In genomic region chr2:241302083-241302482, GRCh38 we compare ENCODE assay signal across 22 cellular contexts.
"Had no signal": no experiment of that assay in that cellular context is flagged by ENCODE, and none has a peak within 500 bp of the region (broad histone marks: within the 10 kb centered on the region; RNA-seq: fewer than 3 reads in every experiment).

No MANE protein-coding gene starts in this region.

- H3K27ac ChIP-seq: esophagus muscularis mucosa, gastrocnemius medialis, psoas muscle, suprapubic skin, tibial nerve had no signal

- DNase-seq: activated CD4-positive, alpha-beta T cell treated with anti-CD3 and anti-CD28 coated beads, Interleukin-2, amount 10 ng/mL, durations not matched to agents 7 days and 5 days; activated CD8-positive, alpha-beta memory T cell treated with anti-CD3 and anti-CD28 coated beads, Interleukin-2, amount 10 ng/mL, durations not matched to agents 7 days and 5 days; activated CD8-positive, alpha-beta T cell treated with anti-CD3 and anti-CD28 coated beads for 36 hours; activated effector memory CD4-positive, alpha-beta T cell treated with anti-CD3 and anti-CD28 coated beads, Interleukin-2, amount 50 U/mL, for 16 hours; activated naive CD4-positive, alpha-beta T cell treated with anti-CD3 and anti-CD28 coated beads, Interleukin-2, amount 10 ng/mL, durations not matched to agents 7 days and 5 days; activated T-cell treated with anti-CD3 and anti-CD28 coated beads for 4 hours; central memory CD4-positive, alpha-beta T cell; effector memory CD4-positive, alpha-beta T cell; gastrocnemius medialis; left colon; naive thymus-derived CD8-positive, alpha-beta T cell; pancreas; psoas muscle; stimulated activated CD4-positive, alpha-beta T cell treated with anti-CD3 and anti-CD28 coated beads, Interleukin-4, amount 100 ng/mL, for 24 hours; stimulated activated naive CD8-positive, alpha-beta T cell treated with anti-CD3 and anti-CD28 coated beads, Interleukin-15, amount 100 ng/mL, for 72 hours had no signal

- ATAC-seq: activated CD4-positive, CD25-positive, alpha-beta regulatory T cell treated with anti-CD3 and anti-CD28 coated beads, Interleukin-2, amount 50 U/mL, for 24 hours; activated CD8-positive, alpha-beta memory T cell treated with anti-CD3 and anti-CD28 coated beads, Interleukin-2, amount 10 ng/mL, durations not matched to agents 7 days and 5 days; activated CD8-positive, alpha-beta T cell treated with anti-CD3 and anti-CD28 coated beads for 36 hours; gastrocnemius medialis; left colon; naive thymus-derived CD8-positive, alpha-beta T cell; psoas muscle; stimulated activated naive CD8-positive, alpha-beta T cell treated with anti-CD3 and anti-CD28 coated beads, Interleukin-15, amount 100 ng/mL, for 72 hours had no signal

- H3K36me3 ChIP-seq: gastrocnemius medialis, pancreas, suprapubic skin had no signal

- H3K4me3 ChIP-seq: esophagus muscularis mucosa, gastrocnemius medialis, pancreas, psoas muscle, right atrium auricular region, suprapubic skin, tibial nerve had no signal

- FAIRE-seq: keratinocyte, pancreas, urothelium cell line had no signal

- H3K27me3 ChIP-seq: esophagus muscularis mucosa, gastrocnemius medialis, pancreas, right atrium auricular region, suprapubic skin, tibial nerve had no signal

- H3K9me3 ChIP-seq: esophagus muscularis mucosa, gastrocnemius medialis, pancreas, psoas muscle, right atrium auricular region, suprapubic skin, tibial nerve had no signal
